Comparison of ENCODE assay signal across 2 cellular contexts in genomic region chr5:107455111-107455544, GRCh38.
A peak's percentile ranks its signal among the peaks of the same experiment; 100 is the strongest.
TF ChIP-seq lines count a peak whose summit lies in the region.

No MANE protein-coding gene starts in this region.

TF ChIP-seq in HEK293, 187 proteins besides CTCF, POLR2A, EP300 and RAD21 (continued from another document):
- TF ChIP-seq, protein P1, sequence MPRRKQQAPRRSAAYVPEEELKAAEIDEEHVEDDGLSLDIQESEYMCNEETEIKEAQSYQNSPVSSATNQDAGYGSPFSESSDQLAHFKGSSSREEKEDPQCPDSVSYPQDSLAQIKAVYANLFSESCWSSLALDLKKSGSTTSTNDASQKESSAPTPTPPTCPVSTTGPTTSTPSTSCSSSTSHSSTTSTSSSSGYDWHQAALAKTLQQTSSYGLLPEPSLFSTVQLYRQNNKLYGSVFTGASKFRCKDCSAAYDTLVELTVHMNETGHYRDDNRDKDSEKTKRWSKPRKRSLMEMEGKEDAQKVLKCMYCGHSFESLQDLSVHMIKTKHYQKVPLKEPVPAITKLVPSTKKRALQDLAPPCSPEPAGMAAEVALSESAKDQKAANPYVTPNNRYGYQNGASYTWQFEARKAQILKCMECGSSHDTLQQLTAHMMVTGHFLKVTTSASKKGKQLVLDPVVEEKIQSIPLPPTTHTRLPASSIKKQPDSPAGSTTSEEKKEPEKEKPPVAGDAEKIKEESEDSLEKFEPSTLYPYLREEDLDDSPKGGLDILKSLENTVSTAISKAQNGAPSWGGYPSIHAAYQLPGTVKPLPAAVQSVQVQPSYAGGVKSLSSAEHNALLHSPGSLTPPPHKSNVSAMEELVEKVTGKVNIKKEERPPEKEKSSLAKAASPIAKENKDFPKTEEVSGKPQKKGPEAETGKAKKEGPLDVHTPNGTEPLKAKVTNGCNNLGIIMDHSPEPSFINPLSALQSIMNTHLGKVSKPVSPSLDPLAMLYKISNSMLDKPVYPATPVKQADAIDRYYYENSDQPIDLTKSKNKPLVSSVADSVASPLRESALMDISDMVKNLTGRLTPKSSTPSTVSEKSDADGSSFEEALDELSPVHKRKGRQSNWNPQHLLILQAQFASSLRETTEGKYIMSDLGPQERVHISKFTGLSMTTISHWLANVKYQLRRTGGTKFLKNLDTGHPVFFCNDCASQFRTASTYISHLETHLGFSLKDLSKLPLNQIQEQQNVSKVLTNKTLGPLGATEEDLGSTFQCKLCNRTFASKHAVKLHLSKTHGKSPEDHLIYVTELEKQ (tag by site-specific recombination; IDR thresholded peaks at IDR 0.05; ENCODE audit: borderline replicate concordance) = peak; percentile 16; the same call in 1 of the 2 replicates
- TF ChIP-seq MEIS1 (CRISPR knock-in tag; IDR thresholded peaks at IDR 0.05; ENCODE audit: borderline replicate concordance) (peak; percentile 47; the same call in 1 of the 2 replicates), ZFP3 (tag by site-specific recombination; IDR thresholded peaks at IDR 0.05; ENCODE audit: low read depth) (no peak), ZNF624 (tag by site-specific recombination; IDR thresholded peaks at IDR 0.05) (no peak), FEZF1 (tag by site-specific recombination; IDR thresholded peaks at IDR 0.05) (peak; percentile 34; the same call in 1 of the 2 replicates), KLF17 (tag by site-specific recombination; IDR thresholded peaks at IDR 0.05) (no peak)

TF ChIP-seq in SK-N-SH treated with all-trans-retinoic acid at 6 μM for 48 hours, 23 proteins besides CTCF, POLR2A, EP300 and RAD21 (continued from another document):
- TF ChIP-seq ZFP30 (CRISPR knock-in tag; IDR thresholded peaks at IDR 0.05) (no peak), ZNF8 (CRISPR knock-in tag; IDR thresholded peaks at IDR 0.05) (no peak)
TF ChIP-seq in SK-N-SH treated with all-trans-retinoic acid at 6 μM for 48 hours: peak in this region for 0.
